ENCODE assay signal across 8 cellular contexts in genomic region chr19:49084206-49085019, GRCh38. TPM values are rescaled to one million over a fixed set of nuclear protein-coding genes. Genes with fewer than 3 reads are reported as not detected.
DNase-seq lines count a peak whose midpoint lies in the region; ATAC-seq and TF ChIP-seq lines count a peak whose summit lies in the region.

No MANE protein-coding gene starts in this region.

- TF ChIP-seq CTCF in HFFc6 (IDR thresholded peaks at IDR 0.05) (no peak), activated B cell treated with CpG ODN at 0.5 μM for 24 hours (IDR thresholded peaks at IDR 0.05) (no peak), hepatocyte (IDR thresholded peaks at IDR 0.05; ENCODE audit: poor library complexity) (no peak), spleen (IDR thresholded peaks at IDR 0.05 in 8 of 11, conservative IDR thresholded peaks at IDR 0.05 in 3 of 11) (no peak)

- intact Hi-C loops in activated B cell treated with CpG ODN at 0.5 μM for 24 hours (cut with micrococcal nuclease): loop anchor here (1.0 to 10.0 kb wide), 5 partner anchors 34 to 446 kb away; partner anchors contain the start of genes C19orf73, GYS1, NUCB1 and PPFIA3
- intact Hi-C loops in spleen (cut with DNase I; ENCODE audit: low total_unique reads): no loop called here

- H3K27me3 ChIP-seq in hepatocyte: no peaks in the 10 kb centered on the region
- no peaks in the 10 kb centered on the region for H3K27me3 ChIP-seq in spleen (replicated peaks in 1 of 7)

- peaks cover 41% of the 10 kb centered on the region for H3K79me2 ChIP-seq in hepatocyte

- H3K27me3 Mint-ChIP-seq in HFFc6 (ENCODE audit: insufficient read depth) (peaks cover 2% of the 10 kb centered on the region), activated B cell treated with CpG ODN at 0.5 μM for 24 hours (peaks cover 6% of the 10 kb centered on the region)

- CTCF ChIA-PET in activated B cell treated with CpG ODN at 0.5 μM for 24 hours (lab: Charles Lee): no interaction called here

- no peak for TF ChIP-seq POLR2A in spleen (IDR thresholded peaks at IDR 0.05)

- H3K27ac ChIP-seq in hepatocyte (peak overlapping the region; percentile 88), spleen (peak overlapping the region; percentile 86 to 96 (median 92))

- no peak for DNase-seq in HFFc6
- no peak for DNase-seq in activated B cell treated with CpG ODN at 0.5 μM for 24 hours
- no peak for DNase-seq in hepatocyte (ENCODE audit: low spot score)
- DNase-seq in spleen: peak; percentile 78
- DNase-seq in stimulated activated CD4-positive, alpha-beta T cell treated with anti-CD3 and anti-CD28 coated beads, Interleukin-15, amount 100 ng/mL, for 24 hours: no peak
- DNase-seq in kidney tubule cell (ENCODE audit: low spot score): no peak

- H3K4me3 ChIP-seq in hepatocyte (peak overlapping the region; percentile 16), spleen (peak overlapping the region; percentile 75 to 99 (median 95))

- H3K27ac Mint-ChIP-seq in HFFc6: peak overlapping the region; percentile 94
- H3K27ac Mint-ChIP-seq in activated B cell treated with CpG ODN at 0.5 μM for 24 hours: peak overlapping the region; percentile 93

- no peaks in the 10 kb centered on the region for H3K36me3 ChIP-seq in hepatocyte (replicated peaks; ENCODE audit: insufficient read depth, low read depth)
- H3K36me3 ChIP-seq in spleen: peaks cover 0 to 32% (median 20%) of the 10 kb centered on the region in 6 donors

- peak overlapping the region; percentile 81 for H3K4me2 ChIP-seq in hepatocyte

- no peak for ATAC-seq in activated B cell treated with CpG ODN at 0.5 μM for 24 hours (ENCODE audit: low read depth)
- no peak for ATAC-seq in GM18502 (IDR thresholded peaks at IDR 0.05; ENCODE audit: poor library complexity, unreplicated experiment)
- ATAC-seq in GM18870 (IDR thresholded peaks at IDR 0.05; ENCODE audit: unreplicated experiment): no peak

- H4K20me1 ChIP-seq in hepatocyte (ENCODE audit: insufficient read depth, poor library complexity, severe bottlenecking): peaks cover 38% of the 10 kb centered on the region

- peaks cover 18% of the 10 kb centered on the region for H3K36me3 Mint-ChIP-seq in HFFc6 (ENCODE audit: low read depth)
- H3K36me3 Mint-ChIP-seq in activated B cell treated with CpG ODN at 0.5 μM for 24 hours (ENCODE audit: low read depth): peaks cover 33% of the 10 kb centered on the region

- no peaks in the 10 kb centered on the region for H3K9me2 ChIP-seq in hepatocyte (replicated peaks; ENCODE audit: insufficient read depth)

- H3K4me3 Mint-ChIP-seq in HFFc6: peak overlapping the region; percentile 96
- peak overlapping the region; percentile 93 for H3K4me3 Mint-ChIP-seq in activated B cell treated with CpG ODN at 0.5 μM for 24 hours

- POLR2A ChIA-PET in activated B cell treated with CpG ODN at 0.5 μM for 24 hours (lab: Charles Lee): no interaction called here

- H2AFZ ChIP-seq in hepatocyte: peak overlapping the region; percentile 91

- H3K9me3 ChIP-seq in hepatocyte (ENCODE audit: low read depth): no peaks in the 10 kb centered on the region
- no peaks in the 10 kb centered on the region for H3K9me3 ChIP-seq in spleen

- H3K9me3 Mint-ChIP-seq in HFFc6 (no peaks in the 10 kb centered on the region), activated B cell treated with CpG ODN at 0.5 μM for 24 hours (no peaks in the 10 kb centered on the region)

- H3K4me1 Mint-ChIP-seq in HFFc6 (ENCODE audit: low read depth) (peaks cover 29% of the 10 kb centered on the region), activated B cell treated with CpG ODN at 0.5 μM for 24 hours (peaks cover 39% of the 10 kb centered on the region)

- H3K4me1 ChIP-seq in hepatocyte (ENCODE audit: insufficient read depth): peaks cover 18% of the 10 kb centered on the region
- H3K4me1 ChIP-seq in spleen: peaks cover 21 to 48% (median 41%) of the 10 kb centered on the region in 6 donors

- WGBS in hepatocyte (ENCODE audit: low lambda C conversion rate, missing lambda C conversion rate): 82% methylated on average over 26 of the region's 26 CpGs
- WGBS in spleen, 5 donors: 72 to 78% (median 73%) methylated on average over 26 of the region's 26 CpGs

RNA-seq across cellular contexts. Expression of gene SNRNP70, which starts 0.8 kb away (rescaled TPM):
- total RNA-seq in HFFc6 (2021; fragmentation: NEBNext Ultra II Directional; extraction: Animal tissue kit (Norgen Biotek cat#: 25700)): 100 to 1,000 TPM; 134 to 164 (median 156) TPM
- total RNA-seq in activated B cell treated with CpG ODN at 0.5 μM for 24 hours (268 and 298 TPM in 2 replicates), hepatocyte (164 and 190 TPM in 2 replicates), spleen (100 to 1,000 TPM; 238 to 337 (median 270) TPM)
- polyA plus RNA-seq in hepatocyte (248 and 294 TPM in 2 replicates), spleen (100 to 1,000 TPM; 198 to 559 (median 421) TPM)

RNA-seq across cellular contexts. Expression of gene KCNA7, which starts 11.9 kb away (rescaled TPM):
- total RNA-seq in HFFc6 (2021; fragmentation: NEBNext Ultra II Directional; extraction: Animal tissue kit (Norgen Biotek cat#: 25700)): not detected
- total RNA-seq in activated B cell treated with CpG ODN at 0.5 μM for 24 hours (not detected in 2 replicates), hepatocyte (not detected in 2 replicates), spleen (not detected)
- polyA plus RNA-seq in hepatocyte (not detected in 2 replicates), spleen (under 1 TPM in 1 of 3 donors, not detected in 2; 0.02 TPM)

RNA-seq across cellular contexts. Expression of gene NTF4, which starts 19.8 kb away (rescaled TPM):
- 1 to 10 TPM in 2 of 6 experiments, under 1 TPM in 2, not detected in 2; 0.82 to 1.5 (median 1.1) TPM for total RNA-seq in HFFc6 (2021; fragmentation: NEBNext Ultra II Directional; extraction: Animal tissue kit (Norgen Biotek cat#: 25700))
- total RNA-seq in activated B cell treated with CpG ODN at 0.5 μM for 24 hours (not detected in 2 replicates), hepatocyte (2.9 and 3.4 TPM in 2 replicates), spleen (not detected)
- polyA plus RNA-seq in hepatocyte (6.9 and 11.5 TPM in 2 replicates), spleen (not detected)

RNA-seq across cellular contexts. Expression of gene CGB7, which starts 26.9 kb away (rescaled TPM):
- total RNA-seq in HFFc6 (2021; fragmentation: NEBNext Ultra II Directional; extraction: Animal tissue kit (Norgen Biotek cat#: 25700)): 1 to 10 TPM in 4 of 6 experiments, under 1 TPM in 2; 0.36 to 2.2 (median 2.1) TPM
- total RNA-seq in activated B cell treated with CpG ODN at 0.5 μM for 24 hours (not detected in 2 replicates), hepatocyte (0.76 TPM in 1 of 2 replicates, not detected in the other), spleen (not detected)
- polyA plus RNA-seq in hepatocyte (1.6 and 4.1 TPM in 2 replicates), spleen (under 1 TPM in 2 of 3 donors, not detected in 1; 0.03 to 0.06 TPM)

RNA-seq across cellular contexts. Expression of gene LIN7B, which starts 29.8 kb away (rescaled TPM):
- 10 to 100 TPM in 4 of 6 experiments, 1 to 10 TPM in 2; 9.3 to 12.7 (median 10.2) TPM for total RNA-seq in HFFc6 (2021; fragmentation: NEBNext Ultra II Directional; extraction: Animal tissue kit (Norgen Biotek cat#: 25700))
- total RNA-seq in activated B cell treated with CpG ODN at 0.5 μM for 24 hours (3.6 and 4.4 TPM in 2 replicates), hepatocyte (7.1 and 8.7 TPM in 2 replicates), spleen (1 to 10 TPM; 2.7 to 9.6 (median 5.5) TPM)
- polyA plus RNA-seq in hepatocyte (18.0 and 20.6 TPM in 2 replicates), spleen (1 to 10 TPM; 7.2 to 9.5 (median 9.2) TPM)
